ENCODE assay signal across 18 cellular contexts in genomic region chr12:19450362-19450761, GRCh38. TPM values are rescaled to one million over a fixed set of nuclear protein-coding genes. Genes with fewer than 3 reads are reported as not detected.
A peak's percentile ranks its signal among the peaks of the same experiment; 100 is the strongest.
DNase-seq lines count a peak whose midpoint lies in the region; ATAC-seq and TF ChIP-seq lines count a peak whose summit lies in the region.
"Had no signal": no experiment of that assay in that cellular context is flagged by ENCODE, and none has a peak within 500 bp of the region (broad histone marks: within the 10 kb centered on the region; RNA-seq: fewer than 3 reads in every experiment).

No MANE protein-coding gene starts in this region.

- no peaks in the 10 kb centered on the region for H3K27me3 Mint-ChIP-seq in stimulated activated naive CD8-positive, alpha-beta T cell treated with anti-CD3 and anti-CD28 coated beads, Interleukin-15, Interleukin-2, amounts not matched to agents 100 ng/mL and 50 ng/mL, for 24 hours
- no peaks in the 10 kb centered on the region for H3K27me3 Mint-ChIP-seq in stimulated activated naive CD8-positive, alpha-beta T cell treated with anti-CD3 and anti-CD28 coated beads, Interleukin-15, amount 100 ng/mL, for 72 hours
- no peaks in the 10 kb centered on the region for H3K27me3 Mint-ChIP-seq in activated T-helper 17 cell treated with anti-CD3 and anti-CD28 coated beads, Interleukin-2, amount 50 U/mL, for 72 hours

- H3K36me3 Mint-ChIP-seq in stimulated activated naive CD8-positive, alpha-beta T cell treated with anti-CD3 and anti-CD28 coated beads, Interleukin-15, Interleukin-2, amounts not matched to agents 100 ng/mL and 50 ng/mL, for 24 hours (ENCODE audit: low read depth) = peaks cover 31% of the 10 kb centered on the region
- peaks cover 53% of the 10 kb centered on the region for H3K36me3 Mint-ChIP-seq in activated T-helper 17 cell treated with anti-CD3 and anti-CD28 coated beads, Interleukin-2, amount 50 U/mL, for 72 hours (ENCODE audit: low read depth)

- H3K36me3 ChIP-seq in hepatocyte (replicated peaks; ENCODE audit: insufficient read depth, low read depth) = no peaks in the 10 kb centered on the region
- H3K36me3 ChIP-seq: neutrophil, upper lobe of right lung had no signal

- H2AFZ ChIP-seq in hepatocyte = no peak overlapping the region

- H3K9me3 ChIP-seq in hepatocyte (ENCODE audit: low read depth) = no peaks in the 10 kb centered on the region
- H3K9me3 ChIP-seq: neutrophil, upper lobe of right lung had no signal

- H3K4me3 ChIP-seq in hepatocyte = no peak overlapping the region
- H3K4me3 ChIP-seq: upper lobe of right lung had no signal

- peak overlapping the region; percentile 37 for H3K27ac Mint-ChIP-seq in stimulated activated naive CD8-positive, alpha-beta T cell treated with anti-CD3 and anti-CD28 coated beads, Interleukin-15, Interleukin-2, amounts not matched to agents 100 ng/mL and 50 ng/mL, for 24 hours
- H3K27ac Mint-ChIP-seq in stimulated activated naive CD8-positive, alpha-beta T cell treated with anti-CD3 and anti-CD28 coated beads, Interleukin-15, amount 100 ng/mL, for 72 hours = peak overlapping the region in 1 of 2 donors; percentile 42
- no peak overlapping the region for H3K27ac Mint-ChIP-seq in activated T-helper 17 cell treated with anti-CD3 and anti-CD28 coated beads, Interleukin-2, amount 50 U/mL, for 72 hours

- peaks cover 80% of the 10 kb centered on the region for H3K4me1 Mint-ChIP-seq in stimulated activated naive CD8-positive, alpha-beta T cell treated with anti-CD3 and anti-CD28 coated beads, Interleukin-15, Interleukin-2, amounts not matched to agents 100 ng/mL and 50 ng/mL, for 24 hours (ENCODE audit: low read depth)
- peaks cover 89% of the 10 kb centered on the region for H3K4me1 Mint-ChIP-seq in stimulated activated naive CD8-positive, alpha-beta T cell treated with anti-CD3 and anti-CD28 coated beads, Interleukin-15, amount 100 ng/mL, for 72 hours
- peaks cover 50% of the 10 kb centered on the region for H3K4me1 Mint-ChIP-seq in activated T-helper 17 cell treated with anti-CD3 and anti-CD28 coated beads, Interleukin-2, amount 50 U/mL, for 72 hours

- peaks cover 77% of the 10 kb centered on the region for H4K20me1 ChIP-seq in hepatocyte (ENCODE audit: insufficient read depth, poor library complexity, severe bottlenecking)

- H3K4me2 ChIP-seq in hepatocyte = no peak overlapping the region

- 90% methylated on average over 4 of the region's 4 CpGs for WGBS in hepatocyte (ENCODE audit: low lambda C conversion rate, missing lambda C conversion rate)

- peak overlapping the region; percentile 7 for H3K27ac ChIP-seq in hepatocyte
- H3K27ac ChIP-seq: neutrophil, upper lobe of right lung had no signal

- TF ChIP-seq CTCF in hepatocyte (IDR thresholded peaks at IDR 0.05; ENCODE audit: poor library complexity) = no peak

- DNase-seq in stimulated activated naive CD8-positive, alpha-beta T cell treated with anti-CD3 and anti-CD28 coated beads, Interleukin-15, amount 100 ng/mL, for 72 hours = no peak
- DNase-seq in hepatocyte (ENCODE audit: low spot score) = no peak
- DNase-seq in SIG-M5 treated with dmso at 0.1 percent for 504 hours (lab: John Stamatoyannopoulos, UW; ENCODE audit: unreplicated experiment) = no peak
- DNase-seq: activated gamma-delta T cell; aorta; foreskin fibroblast; H7; midbrain; NCI-H1092; NCI-H2029 treated with DMSO at 0.1 percent for 48 hours; Right ventricle myocardium superior; stimulated activated naive CD4-positive, alpha-beta T cell; upper lobe of right lung had no signal

- peaks cover 3% of the 10 kb centered on the region for H3K4me1 ChIP-seq in hepatocyte (ENCODE audit: insufficient read depth)

- no peaks in the 10 kb centered on the region for H3K9me2 ChIP-seq in hepatocyte (replicated peaks; ENCODE audit: insufficient read depth)

- no peaks in the 10 kb centered on the region for H3K27me3 ChIP-seq in hepatocyte
- H3K27me3 ChIP-seq: neutrophil, upper lobe of right lung had no signal

- H3K9me3 Mint-ChIP-seq in stimulated activated naive CD8-positive, alpha-beta T cell treated with anti-CD3 and anti-CD28 coated beads, Interleukin-15, Interleukin-2, amounts not matched to agents 100 ng/mL and 50 ng/mL, for 24 hours = no peaks in the 10 kb centered on the region
- H3K9me3 Mint-ChIP-seq in stimulated activated naive CD8-positive, alpha-beta T cell treated with anti-CD3 and anti-CD28 coated beads, Interleukin-15, amount 100 ng/mL, for 72 hours = no peaks in the 10 kb centered on the region
- H3K9me3 Mint-ChIP-seq in activated T-helper 17 cell treated with anti-CD3 and anti-CD28 coated beads, Interleukin-2, amount 50 U/mL, for 72 hours = no peaks in the 10 kb centered on the region

- peaks cover 100% of the 10 kb centered on the region for H3K79me2 ChIP-seq in hepatocyte

- H3K4me3 Mint-ChIP-seq in stimulated activated naive CD8-positive, alpha-beta T cell treated with anti-CD3 and anti-CD28 coated beads, Interleukin-15, Interleukin-2, amounts not matched to agents 100 ng/mL and 50 ng/mL, for 24 hours = no peak overlapping the region
- H3K4me3 Mint-ChIP-seq in stimulated activated naive CD8-positive, alpha-beta T cell treated with anti-CD3 and anti-CD28 coated beads, Interleukin-15, amount 100 ng/mL, for 72 hours = peak overlapping the region in 1 of 2 donors; percentile 8
- H3K4me3 Mint-ChIP-seq in activated T-helper 17 cell treated with anti-CD3 and anti-CD28 coated beads, Interleukin-2, amount 50 U/mL, for 72 hours = no peak overlapping the region

- ATAC-seq in stimulated activated naive CD8-positive, alpha-beta T cell treated with anti-CD3 and anti-CD28 coated beads, Interleukin-15, amount 100 ng/mL, for 72 hours = no peak
- ATAC-seq in activated T-helper 17 cell treated with anti-CD3 and anti-CD28 coated beads, Interleukin-2, amount 50 U/mL, for 72 hours (replicated peaks) = peak; percentile 44
- ATAC-seq in HG03571 (IDR thresholded peaks at IDR 0.05; ENCODE audit: unreplicated experiment) (no peak), HG03521 (IDR thresholded peaks at IDR 0.05; ENCODE audit: unreplicated experiment) (no peak)

RNA-seq across cellular contexts. Expression of gene AEBP2, which starts 11.1 kb away (rescaled TPM):
- 10 to 100 TPM; 65.6 to 82.9 TPM for total RNA-seq in activated T-helper 17 cell treated with anti-CD3 and anti-CD28 coated beads, Interleukin-2, amount 50 U/mL, for 72 hours
- total RNA-seq in hepatocyte = 17.3 and 22.5 TPM in 2 replicates
- polyA plus RNA-seq in hepatocyte = 12.4 and 13.5 TPM in 2 replicates
